In genomic region chr4:15405069-15405468, GRCh38 we compare ENCODE assay signal across 1 cellular context.
TF ChIP-seq lines count a peak whose summit lies in the region.

No MANE protein-coding gene starts in this region.

TF ChIP-seq in IMR-90, 13 proteins besides CTCF, POLR2A, EP300 and RAD21 (continued from another document):
- TF ChIP-seq, protein P1, sequence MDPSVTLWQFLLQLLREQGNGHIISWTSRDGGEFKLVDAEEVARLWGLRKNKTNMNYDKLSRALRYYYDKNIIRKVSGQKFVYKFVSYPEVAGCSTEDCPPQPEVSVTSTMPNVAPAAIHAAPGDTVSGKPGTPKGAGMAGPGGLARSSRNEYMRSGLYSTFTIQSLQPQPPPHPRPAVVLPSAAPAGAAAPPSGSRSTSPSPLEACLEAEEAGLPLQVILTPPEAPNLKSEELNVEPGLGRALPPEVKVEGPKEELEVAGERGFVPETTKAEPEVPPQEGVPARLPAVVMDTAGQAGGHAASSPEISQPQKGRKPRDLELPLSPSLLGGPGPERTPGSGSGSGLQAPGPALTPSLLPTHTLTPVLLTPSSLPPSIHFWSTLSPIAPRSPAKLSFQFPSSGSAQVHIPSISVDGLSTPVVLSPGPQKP (IDR thresholded peaks at IDR 0.05; ENCODE audit: borderline replicate concordance, low read depth, low read length), result no peak
- TF ChIP-seq NFE2L2 (IDR thresholded peaks at IDR 0.05; ENCODE audit: low read depth, low read length) (no peak), CEBPB (IDR thresholded peaks at IDR 0.05; ENCODE audit: low read depth, low read length) (no peak), SMC3 (IDR thresholded peaks at IDR 0.05; ENCODE audit: low read depth, low read length) (no peak), MXI1 (IDR thresholded peaks at IDR 0.05; ENCODE audit: borderline replicate concordance, low read depth, low read length) (no peak), FOS (IDR thresholded peaks at IDR 0.05; ENCODE audit: low read depth, low read length) (no peak)
- TF ChIP-seq, protein P2, sequence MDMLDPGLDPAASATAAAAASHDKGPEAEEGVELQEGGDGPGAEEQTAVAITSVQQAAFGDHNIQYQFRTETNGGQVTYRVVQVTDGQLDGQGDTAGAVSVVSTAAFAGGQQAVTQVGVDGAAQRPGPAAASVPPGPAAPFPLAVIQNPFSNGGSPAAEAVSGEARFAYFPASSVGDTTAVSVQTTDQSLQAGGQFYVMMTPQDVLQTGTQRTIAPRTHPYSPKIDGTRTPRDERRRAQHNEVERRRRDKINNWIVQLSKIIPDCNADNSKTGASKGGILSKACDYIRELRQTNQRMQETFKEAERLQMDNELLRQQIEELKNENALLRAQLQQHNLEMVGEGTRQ (IDR thresholded peaks at IDR 0.05; ENCODE audit: low read depth, low read length), result no peak
